Comparison of ENCODE assay signal across 15 cellular contexts in the genomic region with DNA sequence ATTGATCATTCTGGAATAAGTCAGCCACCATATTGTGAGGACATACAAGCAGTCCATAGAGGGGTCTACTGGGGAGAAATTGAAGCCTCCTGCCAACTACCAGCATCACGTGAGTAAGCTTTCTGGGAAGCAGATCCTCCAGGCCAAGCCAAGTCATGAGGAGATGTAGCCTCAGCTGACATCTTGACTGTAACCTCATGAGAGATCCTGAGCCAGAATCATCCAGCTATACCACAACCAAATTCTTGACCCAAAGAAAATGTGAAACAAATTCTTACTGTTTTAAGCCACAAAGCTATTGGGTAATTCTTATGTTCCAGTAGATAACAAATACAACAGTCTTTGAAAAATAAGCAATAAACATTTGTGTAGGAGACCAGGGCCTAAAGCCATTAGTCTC.
"Had no signal": no experiment of that assay in that cellular context is flagged by ENCODE, and none has a peak within 500 bp of the region (broad histone marks: within the 10 kb centered on the region; RNA-seq: fewer than 3 reads in every experiment).

No MANE protein-coding gene starts in this region.

- H3K27me3 ChIP-seq: adrenal gland, breast epithelium, suprapubic skin, upper lobe of right lung had no signal

- DNase-seq: activated CD4-positive, alpha-beta T cell treated with anti-CD3 and anti-CD28 coated beads, Interleukin-2, amount 50 U/mL, for 1 hour; activated naive CD4-positive, alpha-beta T cell treated with anti-CD3 and anti-CD28 coated beads, Interleukin-2, amount 10 ng/mL, durations not matched to agents 7 days and 5 days; adrenal gland; immature natural killer cell; left colon; mammary epithelial cell; mucosa of descending colon; natural killer cell; occipital lobe; stimulated activated CD4-positive, alpha-beta T cell treated with anti-CD3 and anti-CD28 coated beads, Interleukin-12 subunit alpha, Interleukin-12 subunit beta, amount 100 ng/mL, for 4 hours; stimulated activated naive CD4-positive, alpha-beta T cell; upper lobe of right lung had no signal

- ATAC-seq: left colon, mucosa of descending colon, natural killer cell, sciatic nerve, upper lobe of right lung had no signal

- H3K9me3 ChIP-seq: adrenal gland, breast epithelium, mucosa of descending colon, suprapubic skin, upper lobe of right lung had no signal

- H3K27ac ChIP-seq: adrenal gland, breast epithelium, suprapubic skin, upper lobe of right lung had no signal

- H3K4me1 ChIP-seq: adrenal gland, breast epithelium, suprapubic skin, upper lobe of right lung had no signal

- H3K4me3 ChIP-seq: adrenal gland, breast epithelium, mucosa of descending colon, suprapubic skin, upper lobe of right lung had no signal

- H3K36me3 ChIP-seq: adrenal gland, breast epithelium, suprapubic skin, upper lobe of right lung had no signal
